ENCODE assay signal across 22 cellular contexts in the genomic region with DNA sequence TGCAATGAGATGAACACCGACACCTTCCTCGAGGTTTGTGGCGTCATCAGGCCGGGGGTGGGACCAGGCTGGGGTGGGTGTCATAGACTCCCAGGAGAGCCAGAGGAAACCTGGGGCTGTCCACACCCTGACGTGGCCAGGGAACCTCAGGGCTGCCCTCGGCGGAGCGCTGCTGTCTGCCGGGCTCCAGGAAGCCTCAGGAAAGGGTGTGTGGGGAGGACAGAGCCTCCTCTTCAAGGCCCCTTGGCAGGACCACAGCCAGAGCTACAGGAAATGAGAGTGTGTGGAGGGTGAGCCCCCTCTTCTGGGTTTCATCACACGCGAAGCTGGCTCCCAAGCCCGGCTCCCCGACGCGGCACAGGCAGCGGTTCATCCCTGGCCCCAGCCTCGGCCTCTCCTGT. TPM values are rescaled to one million over a fixed set of nuclear protein-coding genes. Genes with fewer than 3 reads are reported as not detected.
DNase-seq lines count a peak whose midpoint lies in the region; ATAC-seq and TF ChIP-seq lines count a peak whose summit lies in the region.
"Had no signal": no experiment of that assay in that cellular context is flagged by ENCODE, and none has a peak within 500 bp of the region (broad histone marks: within the 10 kb centered on the region; RNA-seq: fewer than 3 reads in every experiment).

No MANE protein-coding gene starts in this region.

- H3K4me1 Mint-ChIP-seq in activated B cell treated with CpG ODN at 0.5 μM for 24 hours = peaks cover 1% of the 10 kb centered on the region
- peaks cover 18% of the 10 kb centered on the region for H3K4me1 Mint-ChIP-seq in stimulated activated effector memory CD8-positive, alpha-beta T cell treated with anti-CD3 and anti-CD28 coated beads, Interleukin-12 subunit alpha, Interleukin-12 subunit beta, amount 100 ng/mL, for 72 hours

- ATAC-seq in activated B cell treated with CpG ODN at 0.5 μM for 24 hours (ENCODE audit: low read depth) = no peak
- ATAC-seq in stimulated activated effector memory CD8-positive, alpha-beta T cell treated with anti-CD3 and anti-CD28 coated beads, Interleukin-12 subunit alpha, Interleukin-12 subunit beta, amount 100 ng/mL, for 72 hours = no peak
- ATAC-seq: activated naive CD4-positive, alpha-beta T cell treated with anti-CD3 and anti-CD28 coated beads, Interleukin-2, amount 50 U/mL, for 72 hours; effector memory CD8-positive, alpha-beta T cell; left lobe of liver; naive thymus-derived CD4-positive, alpha-beta T cell; T-cell had no signal

- no peaks in the 10 kb centered on the region for H3K9me3 ChIP-seq in left ventricle myocardium inferior (replicated peaks)
- H3K9me3 ChIP-seq: thoracic aorta had no signal

- POLR2A ChIA-PET in activated B cell treated with CpG ODN at 0.5 μM for 24 hours (lab: Charles Lee) = no interaction called here
- POLR2A ChIA-PET in GM10248 (lab: Yijun Ruan, JAX) = no interaction called here

- peaks cover 10% of the 10 kb centered on the region for H3K4me1 ChIP-seq in left ventricle myocardium inferior

- H3K9me3 Mint-ChIP-seq in activated B cell treated with CpG ODN at 0.5 μM for 24 hours = no peaks in the 10 kb centered on the region
- H3K9me3 Mint-ChIP-seq in stimulated activated effector memory CD8-positive, alpha-beta T cell treated with anti-CD3 and anti-CD28 coated beads, Interleukin-12 subunit alpha, Interleukin-12 subunit beta, amount 100 ng/mL, for 72 hours = no peaks in the 10 kb centered on the region
- H3K9me3 Mint-ChIP-seq: activated naive CD4-positive, alpha-beta T cell treated with anti-CD3 and anti-CD28 coated beads, Interleukin-2, amount 50 U/mL, for 72 hours; CD8-positive, alpha-beta memory T cell; effector memory CD8-positive, alpha-beta T cell; T-cell had no signal

- TF ChIP-seq CTCF in activated B cell treated with CpG ODN at 0.5 μM for 24 hours (IDR thresholded peaks at IDR 0.05) = no peak
- TF ChIP-seq CTCF in left ventricle myocardium inferior (IDR thresholded peaks at IDR 0.05; ENCODE audit: borderline replicate concordance) = no peak
- TF ChIP-seq CTCF in GM10248 (IDR thresholded peaks at IDR 0.05; ENCODE audit: control extremely low read depth, extremely low read depth, low read depth, missing control alignments) = no peak

- H3K27me3 ChIP-seq in H7 (ENCODE audit: control insufficient read depth, insufficient read depth, low read length) (no peaks in the 10 kb centered on the region), left ventricle myocardium inferior (ENCODE audit: low read depth) (no peaks in the 10 kb centered on the region)
- H3K27me3 ChIP-seq: cardiac muscle cell had no signal

- H3K27me3 Mint-ChIP-seq in activated B cell treated with CpG ODN at 0.5 μM for 24 hours = no peaks in the 10 kb centered on the region
- H3K27me3 Mint-ChIP-seq: CD8-positive, alpha-beta memory T cell; effector memory CD8-positive, alpha-beta T cell; naive thymus-derived CD4-positive, alpha-beta T cell; T-cell had no signal

- intact Hi-C loops in activated B cell treated with CpG ODN at 0.5 μM for 24 hours (cut with micrococcal nuclease) = no loop called here
- intact Hi-C loops in left ventricle myocardium inferior (cut with micrococcal nuclease) = no loop called here

- H3K27ac Mint-ChIP-seq in activated B cell treated with CpG ODN at 0.5 μM for 24 hours = no peak overlapping the region
- H3K27ac Mint-ChIP-seq in stimulated activated effector memory CD8-positive, alpha-beta T cell treated with anti-CD3 and anti-CD28 coated beads, Interleukin-12 subunit alpha, Interleukin-12 subunit beta, amount 100 ng/mL, for 72 hours = peak overlapping the region; percentile 82
- H3K27ac Mint-ChIP-seq: T-cell had no signal

- H3K27ac ChIP-seq in left ventricle myocardium inferior (replicated peaks) = peak overlapping the region; percentile 52
- H3K27ac ChIP-seq: cardiac muscle cell, GM23248, thoracic aorta had no signal

- CTCF ChIA-PET in activated B cell treated with CpG ODN at 0.5 μM for 24 hours (lab: Charles Lee) (no interaction called here), GM10248 (lab: Yijun Ruan, JAX) (no interaction called here)

- DNase-seq in H7 (peak; percentile 40), activated B cell treated with CpG ODN at 0.5 μM for 24 hours (peak; percentile 2), left ventricle myocardium inferior (peak; percentile 26), medulla oblongata (ENCODE audit: extremely low spot score) (no peak), GM10248 (ENCODE audit: extremely low spot score) (no peak), NCI-H2171 treated with DMSO at 0.1 percent for 48 hours (lab: John Stamatoyannopoulos, UW) (no peak)
- DNase-seq in stimulated activated effector memory CD8-positive, alpha-beta T cell treated with anti-CD3 and anti-CD28 coated beads, Interleukin-12 subunit alpha, Interleukin-12 subunit beta, amount 100 ng/mL, for 72 hours (ENCODE audit: low spot score in 2 of 2) = no peak
- DNase-seq: activated CD4-positive, alpha-beta T cell treated with anti-CD3 and anti-CD28 coated beads, Interleukin-2, amount 50 U/mL, for 4 hours; activated CD4-positive, CD25-positive, alpha-beta regulatory T cell; anterior cingulate cortex; CD8-positive, alpha-beta memory T cell; effector memory CD8-positive, alpha-beta T cell; GM23248; naive thymus-derived CD4-positive, alpha-beta T cell; NCI-H446; nucleus accumbens; stimulated activated naive CD4-positive, alpha-beta T cell; T-cell had no signal

- H3K4me3 ChIP-seq in H7 (ENCODE audit: insufficient read depth, low read depth, low read length) (no peak overlapping the region), left ventricle myocardium inferior (no peak overlapping the region)
- H3K4me3 ChIP-seq: cardiac muscle cell, GM23248, thoracic aorta had no signal

- H3K36me3 ChIP-seq in H7 (replicated peaks; ENCODE audit: control insufficient read depth, insufficient read depth, low read length) (peaks cover 11% of the 10 kb centered on the region), left ventricle myocardium inferior (peaks cover 76% of the 10 kb centered on the region)

- no peak overlapping the region for H3K4me3 Mint-ChIP-seq in activated B cell treated with CpG ODN at 0.5 μM for 24 hours
- no peak overlapping the region for H3K4me3 Mint-ChIP-seq in stimulated activated effector memory CD8-positive, alpha-beta T cell treated with anti-CD3 and anti-CD28 coated beads, Interleukin-12 subunit alpha, Interleukin-12 subunit beta, amount 100 ng/mL, for 72 hours
- H3K4me3 Mint-ChIP-seq: effector memory CD8-positive, alpha-beta T cell; naive thymus-derived CD4-positive, alpha-beta T cell; T-cell had no signal

- peaks cover 30% of the 10 kb centered on the region for H3K36me3 Mint-ChIP-seq in activated B cell treated with CpG ODN at 0.5 μM for 24 hours (ENCODE audit: low read depth)
- H3K36me3 Mint-ChIP-seq in stimulated activated effector memory CD8-positive, alpha-beta T cell treated with anti-CD3 and anti-CD28 coated beads, Interleukin-12 subunit alpha, Interleukin-12 subunit beta, amount 100 ng/mL, for 72 hours = peaks cover 30% of the 10 kb centered on the region

RNA-seq across cellular contexts. Expression of a gene that starts 6.1 kb away (rescaled TPM):
- total RNA-seq in H7 (2014; rRNA removed; shearing (Covaris generic)) = 30.9 and 33.8 TPM in 2 replicates
- 18.7 and 21.5 TPM in 2 replicates for total RNA-seq in activated B cell treated with CpG ODN at 0.5 μM for 24 hours
- total RNA-seq in left ventricle myocardium inferior = 33.6 TPM

RNA-seq across cellular contexts. Expression of a gene that starts 47.7 kb away (rescaled TPM):
- total RNA-seq in H7 (2014; rRNA removed; shearing (Covaris generic)) = 18.4 and 30.7 TPM in 2 replicates
- total RNA-seq in activated B cell treated with CpG ODN at 0.5 μM for 24 hours (71.4 and 77.4 TPM in 2 replicates), left ventricle myocardium inferior (28.0 TPM)

Comparison
In these comparisons a context has a peak if more than half of its experiments do, and no peak if none do; other contexts are left out.
1. DNase-seq: peak in H7 (single experiment), activated B cell treated with CpG ODN at 0.5 μM for 24 hours (single experiment) and left ventricle myocardium inferior (single experiment); none in stimulated activated effector memory CD8-positive, alpha-beta T cell treated with anti-CD3 and anti-CD28 coated beads, Interleukin-12 subunit alpha, Interleukin-12 subunit beta, amount 100 ng/mL, for 72 hours (0 of 2), medulla oblongata (single experiment), GM10248 (single experiment) and NCI-H2171 treated with DMSO at 0.1 percent for 48 hours (single experiment).